Comparison of ENCODE assay signal across 8 cellular contexts in genomic region chr7:43113622-43114450, GRCh38. TPM values are rescaled to one million over a fixed set of nuclear protein-coding genes. Genes with fewer than 3 reads are reported as not detected.
DNase-seq lines count a peak whose midpoint lies in the region; ATAC-seq and TF ChIP-seq lines count a peak whose summit lies in the region.

No MANE protein-coding gene starts in this region.

- intact Hi-C loops in tibial artery (cut with DNase I; ENCODE audit: low total_unique reads): no loop called here

- peaks cover 6% of the 10 kb centered on the region for H3K4me1 Mint-ChIP-seq in activated T-cell treated with anti-CD3 and anti-CD28 coated beads, Interleukin-2, amount 50 U/mL, for 24 hours (ENCODE audit: low read depth)

- no peaks in the 10 kb centered on the region for H3K9me3 ChIP-seq in tibial artery

- peak; percentile 29 for DNase-seq in activated T-cell treated with anti-CD3 and anti-CD28 coated beads, Interleukin-2, amount 50 U/mL, for 24 hours
- no peak for DNase-seq in activated T-cell treated with anti-CD3 and anti-CD28 coated beads, Interleukin-2, amount 50 U/mL, for 1 hour
- DNase-seq in anterior cingulate cortex (lab: John Stamatoyannopoulos, UW) (peak in 39 of 58 donors; percentile 11 to 82 (median 45)), kidney epithelial cell (ENCODE audit: low read depth) (no peak), tibial artery (no peak), GM19238 (ENCODE audit: insufficient read length, low spot score) (no peak), mesenteric fat pad (ENCODE audit: low spot score) (no peak)

- H3K4me1 ChIP-seq in tibial artery: peaks cover 0 to 31% (median 21%) of the 10 kb centered on the region in 4 donors

- H3K9me3 Mint-ChIP-seq in activated T-cell treated with anti-CD3 and anti-CD28 coated beads, Interleukin-2, amount 50 U/mL, for 24 hours: no peaks in the 10 kb centered on the region

- H3K27me3 ChIP-seq in kidney epithelial cell (ENCODE audit: control insufficient read depth, insufficient read depth, low read length) (peaks cover 47% of the 10 kb centered on the region), tibial artery (peaks cover 5 to 68% of the 10 kb centered on the region in 2 donors)

- peaks cover 78% of the 10 kb centered on the region for H3K27me3 Mint-ChIP-seq in activated T-cell treated with anti-CD3 and anti-CD28 coated beads, Interleukin-2, amount 50 U/mL, for 24 hours

- H3K27ac ChIP-seq in tibial artery: no peak overlapping the region

- H3K36me3 ChIP-seq in kidney epithelial cell (ENCODE audit: control insufficient read depth, insufficient read depth, low read length): no peaks in the 10 kb centered on the region
- no peaks in the 10 kb centered on the region for H3K36me3 ChIP-seq in tibial artery

- H3K36me3 Mint-ChIP-seq in activated T-cell treated with anti-CD3 and anti-CD28 coated beads, Interleukin-2, amount 50 U/mL, for 24 hours (ENCODE audit: low read depth): no peaks in the 10 kb centered on the region

- H3K4me3 ChIP-seq in kidney epithelial cell (ENCODE audit: low read depth, low read length) (peak overlapping the region; percentile 32), tibial artery (peak overlapping the region; percentile 17 to 49)

- H3K27ac Mint-ChIP-seq in activated T-cell treated with anti-CD3 and anti-CD28 coated beads, Interleukin-2, amount 50 U/mL, for 24 hours: no peak overlapping the region

- H3K4me3 Mint-ChIP-seq in activated T-cell treated with anti-CD3 and anti-CD28 coated beads, Interleukin-2, amount 50 U/mL, for 24 hours: peak overlapping the region; percentile 18

- ATAC-seq in GM21529 (IDR thresholded peaks at IDR 0.05; ENCODE audit: unreplicated experiment): no peak

- TF ChIP-seq CTCF in kidney epithelial cell (IDR thresholded peaks at IDR 0.05; ENCODE audit: insufficient read depth, low read length, poor library complexity, severe bottlenecking) (no peak), tibial artery (IDR thresholded peaks at IDR 0.05) (no peak)

RNA-seq across cellular contexts. Expression of gene HECW1, which starts 1.4 kb away (rescaled TPM):
- total RNA-seq in kidney epithelial cell (0.46 and 0.82 TPM in 2 replicates), mesenteric fat pad (2.6 TPM)

Comparison
In these comparisons a context has a peak if more than half of its experiments do, and no peak if none do; other contexts are left out.
1. DNase-seq: peak in activated T-cell treated with anti-CD3 and anti-CD28 coated beads, Interleukin-2, amount 50 U/mL, for 24 hours (single experiment) and anterior cingulate cortex (39 of 58); none in activated T-cell treated with anti-CD3 and anti-CD28 coated beads, Interleukin-2, amount 50 U/mL, for 1 hour (single experiment), kidney epithelial cell (single experiment), tibial artery (0 of 2), GM19238 (single experiment) and mesenteric fat pad (single experiment).